In the genomic region with DNA sequence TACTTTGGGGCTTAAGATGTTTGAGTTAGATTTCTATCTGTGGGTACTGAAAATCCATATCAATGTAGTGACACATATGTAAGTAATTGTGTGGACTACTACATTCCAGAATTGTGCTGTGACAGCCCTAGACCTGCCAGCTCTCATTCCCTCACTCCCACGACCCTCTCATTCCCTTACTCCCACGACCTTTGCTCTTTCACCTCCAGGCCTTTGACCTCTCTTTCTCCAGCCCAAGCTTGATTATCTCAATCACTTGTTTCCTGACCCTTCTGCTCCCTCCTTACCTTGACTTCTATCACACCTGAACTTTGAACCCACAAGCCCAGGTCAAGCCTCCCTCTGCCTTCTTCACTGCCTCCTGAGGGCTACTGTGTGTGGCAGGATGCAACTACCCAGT, we compare ENCODE assay signal across 22 cellular contexts.
"Had no signal": no experiment of that assay in that cellular context is flagged by ENCODE, and none has a peak within 500 bp of the region (broad histone marks: within the 10 kb centered on the region; RNA-seq: fewer than 3 reads in every experiment).

No MANE protein-coding gene starts in this region.

- H3K4me3 ChIP-seq: colonic mucosa, dorsolateral prefrontal cortex, esophagus squamous epithelium, gastrocnemius medialis, mucosa of descending colon, neural progenitor cell, uterus had no signal

- H3K4me1 ChIP-seq: colonic mucosa had no signal

- H3K27ac Mint-ChIP-seq: activated B cell treated with CpG ODN at 0.5 μM for 24 hours; activated CD4-positive, alpha-beta memory T cell treated with anti-CD3 and anti-CD28 coated beads for 36 hours; activated naive CD4-positive, alpha-beta T cell treated with anti-CD3 and anti-CD28 coated beads for 36 hours; neural progenitor cell; stimulated activated naive B cell treated with anti-CD40 and anti-IgM and Interleukin-4, amounts not matched to agents 10 μg/mL and 1 μg/mL and 100 μg/mL, for 72 hours had no signal

- H3K27ac ChIP-seq: colonic mucosa, dorsolateral prefrontal cortex, esophagus squamous epithelium, gastrocnemius medialis, neural progenitor cell, uterus had no signal

- ATAC-seq: gastrocnemius medialis; left colon; mucosa of descending colon; stimulated activated naive B cell treated with anti-CD40 and anti-IgM and Interleukin-4, amounts not matched to agents 10 μg/mL and 1 μg/mL and 100 μg/mL, for 72 hours had no signal

- H3K4me3 Mint-ChIP-seq: activated B cell treated with CpG ODN at 0.5 μM for 24 hours; activated CD4-positive, alpha-beta memory T cell treated with anti-CD3 and anti-CD28 coated beads for 36 hours; activated naive CD4-positive, alpha-beta T cell treated with anti-CD3 and anti-CD28 coated beads for 36 hours; neural progenitor cell; stimulated activated naive B cell treated with anti-CD40 and anti-IgM and Interleukin-4, amounts not matched to agents 10 μg/mL and 1 μg/mL and 100 μg/mL, for 72 hours had no signal

- H3K36me3 ChIP-seq: colonic mucosa, esophagus squamous epithelium, gastrocnemius medialis, neural progenitor cell, uterus had no signal

- H3K36me3 Mint-ChIP-seq: neural progenitor cell had no signal

- H3K9me3 Mint-ChIP-seq: activated B cell treated with CpG ODN at 0.5 μM for 24 hours; activated CD4-positive, alpha-beta memory T cell treated with anti-CD3 and anti-CD28 coated beads for 36 hours; neural progenitor cell had no signal

- H3K27me3 Mint-ChIP-seq: activated B cell treated with CpG ODN at 0.5 μM for 24 hours; activated CD4-positive, alpha-beta memory T cell treated with anti-CD3 and anti-CD28 coated beads for 36 hours had no signal

- H3K27me3 ChIP-seq: colonic mucosa, esophagus squamous epithelium, gastrocnemius medialis, uterus had no signal

- DNase-seq: activated B cell treated with CpG ODN at 0.5 μM for 24 hours; activated CD4-positive, alpha-beta memory T cell treated with anti-CD3 and anti-CD28 coated beads for 36 hours; activated CD4-positive, alpha-beta T cell treated with anti-CD3 and anti-CD28 coated beads for 4 hours; activated effector memory CD4-positive, alpha-beta T cell treated with Interleukin-2 at 50 U/mL for 16 hours; activated naive CD4-positive, alpha-beta T cell treated with anti-CD3 and anti-CD28 coated beads for 36 hours; activated T-cell treated with anti-CD3 and anti-CD28 coated beads, Interleukin-2, amount 50 U/mL, for 48 hours; colonic mucosa; dorsolateral prefrontal cortex; esophagus squamous epithelium; gastrocnemius medialis; hypothalamus; left colon; mesenchymal stem cell; mucosa of descending colon; retina; stimulated activated CD4-positive, alpha-beta T cell treated with anti-CD3 and anti-CD28 coated beads, Interleukin-2, amount 100 ng/mL, for 48 hours; stimulated activated CD8-positive, alpha-beta memory T cell treated with anti-CD3 and anti-CD28 coated beads, Interleukin-4, amount 100 ng/mL, for 48 hours; stimulated activated naive B cell treated with anti-CD40 and anti-IgM and Interleukin-4, amounts not matched to agents 10 μg/mL and 1 μg/mL and 100 μg/mL, for 72 hours; T1000; trophoblast cell; uterus had no signal

- H3K9me3 ChIP-seq: colonic mucosa, gastrocnemius medialis, mucosa of descending colon, uterus had no signal
